1 cellular context compared by ENCODE assay signal in genomic region chr19:18388328-18389094, GRCh38.
TF ChIP-seq lines count a peak whose summit lies in the region.

No MANE protein-coding gene starts in this region.

TF ChIP-seq in HepG2, 621 proteins besides CTCF, POLR2A, EP300 and RAD21 (continued from another document and continues in another):
- TF ChIP-seq E2F2 (CRISPR knock-in tag; IDR thresholded peaks at IDR 0.05; ENCODE audit: borderline replicate concordance) = no peak
- TF ChIP-seq ZNF3 (CRISPR knock-in tag; IDR thresholded peaks at IDR 0.05) = peak; percentile 46; the same call in 1 of the 2 replicates
- no peak for TF ChIP-seq ZNF496 (CRISPR knock-in tag; IDR thresholded peaks at IDR 0.05; ENCODE audit: insufficient replicate concordance)
- TF ChIP-seq EZH2 (conservative IDR thresholded peaks at IDR 0.05; ENCODE audit: low read depth, low read length) = no peak
- TF ChIP-seq KLF11 (CRISPR knock-in tag; IDR thresholded peaks at IDR 0.05) = no peak
- no peak for TF ChIP-seq TRIM22 (IDR thresholded peaks at IDR 0.05)
- TF ChIP-seq MNT (IDR thresholded peaks at IDR 0.05) = 0 out of 2 replicates have a peak, but pooled peaks have one; percentile 14
- no peak for TF ChIP-seq SMAD9 (CRISPR knock-in tag; IDR thresholded peaks at IDR 0.05)
- no peak for TF ChIP-seq NFYC (CRISPR knock-in tag; IDR thresholded peaks at IDR 0.05)
- no peak for TF ChIP-seq SIX4 (CRISPR knock-in tag; IDR thresholded peaks at IDR 0.05)
- TF ChIP-seq ZFP36L1 (CRISPR knock-in tag; IDR thresholded peaks at IDR 0.05) = no peak; the same call in none of the 2 replicates
- peak; percentile 91 for TF ChIP-seq IRF9 (CRISPR knock-in tag; IDR thresholded peaks at IDR 0.05; ENCODE audit: borderline replicate concordance)
- no peak for TF ChIP-seq ZBTB44 (CRISPR knock-in tag; IDR thresholded peaks at IDR 0.05)
- peak; percentile 80; the same call in 1 of the 2 replicates for TF ChIP-seq GABPB1 (CRISPR knock-in tag; IDR thresholded peaks at IDR 0.05)
- no peak; the same call in 1 of the 2 replicates for TF ChIP-seq SALL2 (CRISPR knock-in tag; IDR thresholded peaks at IDR 0.05)
- TF ChIP-seq CENPX (CRISPR knock-in tag; IDR thresholded peaks at IDR 0.05) = no peak
- TF ChIP-seq DMAP1 (CRISPR knock-in tag; IDR thresholded peaks at IDR 0.05) = no peak; the same call in 1 of the 2 replicates
- peak; percentile 76; the same call in 1 of the 2 replicates for TF ChIP-seq ZNF251 (CRISPR knock-in tag; IDR thresholded peaks at IDR 0.05)
- TF ChIP-seq ZNF484 (CRISPR knock-in tag; IDR thresholded peaks at IDR 0.05; ENCODE audit: borderline replicate concordance, low read depth) = peak; percentile 35; the same call in 1 of the 2 replicates
- TF ChIP-seq ZNF501 (CRISPR knock-in tag; IDR thresholded peaks at IDR 0.05) = peak; percentile 85; the same call in 1 of the 2 replicates
- TF ChIP-seq SMARCE1 (IDR thresholded peaks at IDR 0.05; ENCODE audit: borderline replicate concordance) = no peak
- no peak for TF ChIP-seq KLF13 (CRISPR knock-in tag; IDR thresholded peaks at IDR 0.05)
- TF ChIP-seq ETS1 (CRISPR knock-in tag; IDR thresholded peaks at IDR 0.05) = 0 out of 2 replicates have a peak, but pooled peaks have one; percentile 27
- no peak for TF ChIP-seq ELF1 (CRISPR knock-in tag; IDR thresholded peaks at IDR 0.05)
- TF ChIP-seq HMG20B (CRISPR knock-in tag; conservative IDR thresholded peaks at IDR 0.05) = no peak
- TF ChIP-seq ZNF773 (CRISPR knock-in tag; IDR thresholded peaks at IDR 0.05; ENCODE audit: borderline replicate concordance) = peak; percentile 89; the same call in 1 of the 2 replicates
- TF ChIP-seq ZNF446 (CRISPR knock-in tag; IDR thresholded peaks at IDR 0.05) = no peak
- peak; percentile 79 for TF ChIP-seq SAFB2 (CRISPR knock-in tag; IDR thresholded peaks at IDR 0.05; ENCODE audit: borderline replicate concordance, low read depth)
- TF ChIP-seq ZNF598 (CRISPR knock-in tag; IDR thresholded peaks at IDR 0.05; ENCODE audit: borderline replicate concordance) = 0 out of 2 replicates have a peak, but pooled peaks have one; percentile 38
- TF ChIP-seq GPN1 (CRISPR knock-in tag; IDR thresholded peaks at IDR 0.05; ENCODE audit: borderline replicate concordance) = peak; percentile 53; the same call in 1 of the 2 replicates
- peak; percentile 77 for TF ChIP-seq ZNF142 (CRISPR knock-in tag; IDR thresholded peaks at IDR 0.05)
- no peak for TF ChIP-seq TBX3 (IDR thresholded peaks at IDR 0.05; ENCODE audit: borderline replicate concordance)
- 0 out of 2 replicates have a peak, but pooled peaks have one; percentile 22 for TF ChIP-seq ZNF143 (CRISPR knock-in tag; IDR thresholded peaks at IDR 0.05)
- no peak for TF ChIP-seq ZNF674 (CRISPR knock-in tag; IDR thresholded peaks at IDR 0.05; ENCODE audit: low read depth)
- TF ChIP-seq YEATS2 (CRISPR knock-in tag; IDR thresholded peaks at IDR 0.05; ENCODE audit: borderline replicate concordance) = 0 out of 2 replicates have a peak, but pooled peaks have one; percentile 13
- TF ChIP-seq ZNF607 (CRISPR knock-in tag; IDR thresholded peaks at IDR 0.05; ENCODE audit: borderline replicate concordance) = peak; percentile 89
- peak; percentile 91; the same call in 1 of the 2 replicates for TF ChIP-seq NCOA5 (CRISPR knock-in tag; IDR thresholded peaks at IDR 0.05)
- TF ChIP-seq ZNF670 (CRISPR knock-in tag; IDR thresholded peaks at IDR 0.05; ENCODE audit: borderline replicate concordance) = no peak
- TF ChIP-seq ETV6 (CRISPR knock-in tag; conservative IDR thresholded peaks at IDR 0.05) = no peak
- peak; percentile 95 for TF ChIP-seq MTF1 (CRISPR knock-in tag; IDR thresholded peaks at IDR 0.05)
- TF ChIP-seq XBP1 (CRISPR knock-in tag; IDR thresholded peaks at IDR 0.05) = no peak
- peak; percentile 86 for TF ChIP-seq ZNF768 (CRISPR knock-in tag; IDR thresholded peaks at IDR 0.05)
- peak; percentile 27; the same call in 1 of the 2 replicates for TF ChIP-seq ZNF44 (CRISPR knock-in tag; IDR thresholded peaks at IDR 0.05)
- TF ChIP-seq THAP9 (CRISPR knock-in tag; IDR thresholded peaks at IDR 0.05; ENCODE audit: borderline replicate concordance) = peak; percentile 59; the same call in 1 of the 2 replicates
- TF ChIP-seq MED13 (CRISPR knock-in tag; IDR thresholded peaks at IDR 0.05) = peak; percentile 91; the same call in 1 of the 2 replicates
- TF ChIP-seq SUZ12 (IDR thresholded peaks at IDR 0.05; ENCODE audit: low read depth, low read length) = no peak
- TF ChIP-seq NFE2L1 (CRISPR knock-in tag; IDR thresholded peaks at IDR 0.05; ENCODE audit: borderline replicate concordance) = 0 out of 2 replicates have a peak, but pooled peaks have one; percentile 25
- 0 out of 2 replicates have a peak, but pooled peaks have one; percentile 75 for TF ChIP-seq CAMTA2 (CRISPR knock-in tag; IDR thresholded peaks at IDR 0.05; ENCODE audit: borderline replicate concordance)
- TF ChIP-seq ZNF543 (CRISPR knock-in tag; IDR thresholded peaks at IDR 0.05) = peak; percentile 83; the same call in 1 of the 2 replicates
- 0 out of 2 replicates have a peak, but pooled peaks have one; percentile 25 for TF ChIP-seq ZNF180 (CRISPR knock-in tag; IDR thresholded peaks at IDR 0.05; ENCODE audit: borderline replicate concordance, low read depth)
- TF ChIP-seq ZNF326 (CRISPR knock-in tag; IDR thresholded peaks at IDR 0.05; ENCODE audit: borderline replicate concordance) = no peak
- TF ChIP-seq XRCC5 (optimal IDR thresholded peaks at IDR 0.05; ENCODE audit: low read length) = peak; percentile 76
- TF ChIP-seq ZNF780A (CRISPR knock-in tag; IDR thresholded peaks at IDR 0.05) = 0 out of 2 replicates have a peak, but pooled peaks have one; percentile 74
- no peak for TF ChIP-seq ZNF75D (CRISPR knock-in tag; IDR thresholded peaks at IDR 0.05; ENCODE audit: borderline replicate concordance)
